Comparison of ENCODE assay signal across 32 cellular contexts in genomic region chr7:28200598-28200997, GRCh38. TPM values are rescaled to one million over a fixed set of nuclear protein-coding genes. Genes with fewer than 3 reads are reported as not detected.
A peak's percentile ranks its signal among the peaks of the same experiment; 100 is the strongest.
DNase-seq lines count a peak whose midpoint lies in the region; ATAC-seq and TF ChIP-seq lines count a peak whose summit lies in the region.
"Had no signal": no experiment of that assay in that cellular context is flagged by ENCODE, and none has a peak within 500 bp of the region (broad histone marks: within the 10 kb centered on the region; RNA-seq: fewer than 3 reads in every experiment).

No MANE protein-coding gene starts in this region.

- H3K27ac ChIP-seq in DOHH2 (ENCODE audit: low read depth, low read length) (peak overlapping the region; percentile 20), aorta (ENCODE audit: low read depth in 1 of 2, low read length in 2 of 2) (no peak overlapping the region)
- H3K27ac ChIP-seq in naive thymus-derived CD4-positive, alpha-beta T cell (ENCODE audit: low read depth, low read length) = no peak overlapping the region
- H3K27ac ChIP-seq: BLaER1, esophagus squamous epithelium, foreskin keratinocyte, neural progenitor cell, pancreas, RWPE1, SK-N-MC, stomach had no signal

- no peak overlapping the region for H3K27ac Mint-ChIP-seq in central memory CD8-positive, alpha-beta T cell (ENCODE audit: low read depth)
- no peak overlapping the region for H3K27ac Mint-ChIP-seq in naive thymus-derived CD4-positive, alpha-beta T cell
- H3K27ac Mint-ChIP-seq: activated naive CD8-positive, alpha-beta T cell treated with anti-CD3 and anti-CD28 coated beads, Interleukin-2, amount 50 U/mL, for 24 hours; dendritic cell treated with granulocyte-macrophage colony-stimulating factor and Interleukin-4, amounts not matched to agents 40 ng/mL and 50 ng/mL, for 4 days; endodermal cell; neural progenitor cell had no signal

- TF ChIP-seq CTCF in DOHH2 (IDR thresholded peaks at IDR 0.05; ENCODE audit: low read depth, low read length, poor library complexity, severe bottlenecking) = no peak
- TF ChIP-seq CTCF in Loucy (conservative IDR thresholded peaks at IDR 0.05; ENCODE audit: low read length) = no peak

- H3K4me2 ChIP-seq in DOHH2 (ENCODE audit: low read length) = peak overlapping the region; percentile 66
- H3K4me2 ChIP-seq in Loucy (ENCODE audit: low read depth, low read length, poor library complexity, severe bottlenecking) = peak overlapping the region; percentile 29
- H3K4me2 ChIP-seq: BLaER1, neural progenitor cell, smooth muscle cell had no signal

- WGBS in aorta, 2 donors = 69 to 74% methylated on average over 2 of the region's 2 CpGs

- CTCF ChIA-PET in naive thymus-derived CD4-positive, alpha-beta T cell (lab: Charles Lee) = no interaction called here

- H3K9me3 Mint-ChIP-seq in central memory CD8-positive, alpha-beta T cell = no peaks in the 10 kb centered on the region
- peaks cover 0 to 12% (median 1%) of the 10 kb centered on the region in 11 donors for H3K9me3 Mint-ChIP-seq in naive thymus-derived CD4-positive, alpha-beta T cell
- H3K9me3 Mint-ChIP-seq: activated naive CD8-positive, alpha-beta T cell treated with anti-CD3 and anti-CD28 coated beads, Interleukin-2, amount 50 U/mL, for 24 hours; dendritic cell treated with granulocyte-macrophage colony-stimulating factor and Interleukin-4, amounts not matched to agents 40 ng/mL and 50 ng/mL, for 4 days; neural progenitor cell had no signal

- peaks cover 12% of the 10 kb centered on the region for H3K27me3 Mint-ChIP-seq in central memory CD8-positive, alpha-beta T cell
- H3K27me3 Mint-ChIP-seq in naive thymus-derived CD4-positive, alpha-beta T cell = peaks cover 0 to 25% (median 0%) of the 10 kb centered on the region in 5 donors
- H3K27me3 Mint-ChIP-seq: dendritic cell treated with granulocyte-macrophage colony-stimulating factor and Interleukin-4, amounts not matched to agents 40 ng/mL and 50 ng/mL, for 4 days had no signal

- H2AFZ ChIP-seq in Loucy (ENCODE audit: low read length) = peak overlapping the region; percentile 70; the same call in 1 of the 2 replicates
- H2AFZ ChIP-seq: neural progenitor cell had no signal

- H3K4me3 ChIP-seq in DOHH2 (ENCODE audit: low read length) (peak overlapping the region; percentile 50), Loucy (ENCODE audit: low read length, poor library complexity, severe bottlenecking) (no peak overlapping the region), aorta (ENCODE audit: low read length in 2 of 2) (no peak overlapping the region)
- no peak overlapping the region for H3K4me3 ChIP-seq in naive thymus-derived CD4-positive, alpha-beta T cell (ENCODE audit: low read length)
- H3K4me3 ChIP-seq: BLaER1, esophagus squamous epithelium, neural progenitor cell, pancreas, SK-N-MC, smooth muscle cell, stomach had no signal

- H3F3A ChIP-seq in DOHH2 (ENCODE audit: control insufficient read depth, insufficient read depth) (0 out of 2 replicates have a peak, but pooled peaks cover 2% of the 10 kb centered on the region), Loucy (ENCODE audit: low read depth) (no peaks in the 10 kb centered on the region)

- no peaks in the 10 kb centered on the region for H4K20me1 ChIP-seq in DOHH2 (ENCODE audit: control insufficient read depth, insufficient read depth, low read depth, low read length)
- no peaks in the 10 kb centered on the region for H4K20me1 ChIP-seq in Loucy (ENCODE audit: insufficient read depth, low read length, poor library complexity, severe bottlenecking)
- H4K20me1 ChIP-seq: BLaER1 had no signal

- DNase-seq in central memory CD8-positive, alpha-beta T cell (ENCODE audit: low spot score in 2 of 2) = peak; percentile 14 to 16
- DNase-seq in naive thymus-derived CD4-positive, alpha-beta T cell = no peak
- DNase-seq in aorta = no peak
- DNase-seq: ACHN; activated CD4-positive, alpha-beta T cell treated with anti-CD3 and anti-CD28 coated beads, Interleukin-2, amount 50 U/mL, for 48 hours; activated CD4-positive, CD25-positive, alpha-beta regulatory T cell treated with anti-CD3 and anti-CD28 coated beads, Interleukin-2, amount 50 U/mL, for 72 hours; activated naive CD8-positive, alpha-beta T cell treated with anti-CD3 and anti-CD28 coated beads, Interleukin-2, amount 50 U/mL, for 24 hours; activated T-cell treated with anti-CD3 and anti-CD28 coated beads, Interleukin-2, amount 50 U/mL, for 48 hours; Caco-2; caudate nucleus; DMS79; endodermal cell; esophagus squamous epithelium; foreskin keratinocyte; head of caudate nucleus; NCI-H1092 treated with DMSO at 0.1 percent for 48 hours; NCI-H1694 treated with DMSO at 0.1 percent for 48 hours; NCI-H446 treated with DMSO at 0.1 percent for 48 hours; pancreas; stimulated activated CD4-positive, alpha-beta T cell treated with anti-CD3 and anti-CD28 coated beads, Interleukin-2, amount 100 ng/mL, for 24 hours; stomach had no signal

- no peaks in the 10 kb centered on the region for H3K9me2 ChIP-seq in DOHH2 (replicated peaks; ENCODE audit: control insufficient read depth, low read length)
- no peaks in the 10 kb centered on the region for H3K9me2 ChIP-seq in Loucy (replicated peaks; ENCODE audit: low read depth, low read length)

- peaks cover 57% of the 10 kb centered on the region for H3K4me1 Mint-ChIP-seq in central memory CD8-positive, alpha-beta T cell
- peaks cover 0 to 17% (median 0%) of the 10 kb centered on the region in 7 donors for H3K4me1 Mint-ChIP-seq in naive thymus-derived CD4-positive, alpha-beta T cell

- H3K79me2 ChIP-seq in DOHH2 (ENCODE audit: control insufficient read depth, low read length) (no peaks in the 10 kb centered on the region), Loucy (ENCODE audit: insufficient read depth, low read length) (no peaks in the 10 kb centered on the region)

- ATAC-seq in central memory CD8-positive, alpha-beta T cell (replicated peaks; ENCODE audit: extremely low read depth, poor library complexity, severe bottlenecking) = peak; percentile 77
- ATAC-seq in naive thymus-derived CD4-positive, alpha-beta T cell = peak; percentile 77
- ATAC-seq in GM21447 (IDR thresholded peaks at IDR 0.05; ENCODE audit: unreplicated experiment) (no peak), HG02798 (IDR thresholded peaks at IDR 0.05; ENCODE audit: poor library complexity, unreplicated experiment) (no peak), aorta (ENCODE audit: low FRiP score) (no peak)
- ATAC-seq: activated naive CD8-positive, alpha-beta T cell treated with anti-CD3 and anti-CD28 coated beads, Interleukin-2, amount 50 U/mL, for 24 hours; foreskin keratinocyte; HCT116; pancreas had no signal

- H3K36me3 Mint-ChIP-seq in central memory CD8-positive, alpha-beta T cell (ENCODE audit: insufficient read depth) = peaks cover 3% of the 10 kb centered on the region
- H3K36me3 Mint-ChIP-seq in naive thymus-derived CD4-positive, alpha-beta T cell = peaks cover 0 to 8% (median 0%) of the 10 kb centered on the region in 5 donors
- H3K36me3 Mint-ChIP-seq: neural progenitor cell had no signal

- H3K4me1 ChIP-seq in DOHH2 (ENCODE audit: control insufficient read depth, low read length) (peaks cover 25% of the 10 kb centered on the region), Loucy (ENCODE audit: insufficient read depth, low read length, poor library complexity, severe bottlenecking) (peaks cover 31% of the 10 kb centered on the region), aorta (ENCODE audit: control insufficient read depth in 1 of 2, insufficient read depth in 2 of 2, low read length in 2 of 2) (no peaks in the 10 kb centered on the region)
- H3K4me1 ChIP-seq in naive thymus-derived CD4-positive, alpha-beta T cell (ENCODE audit: control insufficient read depth in 2 of 2, insufficient read depth in 2 of 2, low read length in 2 of 2) = peaks cover 0 to 5% of the 10 kb centered on the region in 2 donors
- H3K4me1 ChIP-seq: BLaER1, Caco-2, esophagus squamous epithelium, foreskin keratinocyte, neural progenitor cell, pancreas, stomach had no signal

- peak overlapping the region; percentile 41 for H3K4me3 Mint-ChIP-seq in central memory CD8-positive, alpha-beta T cell
- H3K4me3 Mint-ChIP-seq in naive thymus-derived CD4-positive, alpha-beta T cell = no peak overlapping the region
- H3K4me3 Mint-ChIP-seq: activated naive CD8-positive, alpha-beta T cell treated with anti-CD3 and anti-CD28 coated beads, Interleukin-2, amount 50 U/mL, for 24 hours; dendritic cell treated with granulocyte-macrophage colony-stimulating factor and Interleukin-4, amounts not matched to agents 40 ng/mL and 50 ng/mL, for 4 days; endodermal cell; neural progenitor cell had no signal

- H3K9ac ChIP-seq in Loucy (ENCODE audit: low read depth, low read length, poor library complexity, severe bottlenecking) = no peak overlapping the region
- H3K9ac ChIP-seq: BLaER1, neural progenitor cell had no signal

- no peaks in the 10 kb centered on the region for H3K9me3 ChIP-seq in DOHH2 (ENCODE audit: control insufficient read depth, insufficient read depth, low read length)
- H3K9me3 ChIP-seq in Loucy (ENCODE audit: insufficient read depth, low read depth, low read length) = no peaks in the 10 kb centered on the region
- H3K9me3 ChIP-seq in naive thymus-derived CD4-positive, alpha-beta T cell (ENCODE audit: control insufficient read depth in 2 of 3, low read length in 3 of 3) = no peaks in the 10 kb centered on the region
- H3K9me3 ChIP-seq in aorta (ENCODE audit: control insufficient read depth, low read length) = peaks cover 2% of the 10 kb centered on the region
- H3K9me3 ChIP-seq: BLaER1, Caco-2, esophagus squamous epithelium, pancreas, stomach had no signal

- H3K27me3 ChIP-seq in DOHH2 (ENCODE audit: control insufficient read depth, low read length) (no peaks in the 10 kb centered on the region), Loucy (ENCODE audit: insufficient read depth, low read length, poor library complexity, severe bottlenecking) (no peaks in the 10 kb centered on the region), aorta (ENCODE audit: control insufficient read depth in 1 of 2, insufficient read depth in 2 of 2, low read length in 1 of 2) (no peaks in the 10 kb centered on the region)
- no peaks in the 10 kb centered on the region for H3K27me3 ChIP-seq in naive thymus-derived CD4-positive, alpha-beta T cell (ENCODE audit: control insufficient read depth in 2 of 2, insufficient read depth in 2 of 2, low read length in 2 of 2)
- H3K27me3 ChIP-seq: BLaER1, neural progenitor cell, pancreas had no signal

- H3K36me3 ChIP-seq in DOHH2 (ENCODE audit: control insufficient read depth, low read length) = no peaks in the 10 kb centered on the region
- no peaks in the 10 kb centered on the region for H3K36me3 ChIP-seq in Loucy (ENCODE audit: insufficient read depth, low read length)
- H3K36me3 ChIP-seq in naive thymus-derived CD4-positive, alpha-beta T cell (ENCODE audit: control insufficient read depth in 2 of 3, insufficient read depth in 3 of 3, low read length in 3 of 3) = no peaks in the 10 kb centered on the region
- H3K36me3 ChIP-seq in aorta (ENCODE audit: control insufficient read depth in 1 of 2, insufficient read depth in 2 of 2, low read length in 1 of 2) = no peaks in the 10 kb centered on the region
- H3K36me3 ChIP-seq: BLaER1, esophagus squamous epithelium, neural progenitor cell, pancreas, stomach had no signal

- POLR2A ChIA-PET in naive thymus-derived CD4-positive, alpha-beta T cell (lab: Charles Lee) = no interaction called here

- intact Hi-C loops in naive thymus-derived CD4-positive, alpha-beta T cell (cut with micrococcal nuclease) = no loop called here
- intact Hi-C loops in aorta (cut with DNase I) = no loop called here

RNA-seq across cellular contexts. Expression of gene JAZF1, which starts 20.0 kb away (rescaled TPM):
- total RNA-seq in naive thymus-derived CD4-positive, alpha-beta T cell = 10 to 100 TPM in 1 of 5 experiments, 1 to 10 TPM in 4; 2.0 to 33.1 (median 3.6) TPM
- 1 to 10 TPM; 2.9 to 3.2 TPM for polyA plus RNA-seq in naive thymus-derived CD4-positive, alpha-beta T cell
- total RNA-seq in aorta = 10 to 100 TPM; 23.8 to 38.8 TPM
- polyA plus RNA-seq in aorta = 10 to 100 TPM; 13.5 to 18.8 TPM

Comparison
In these comparisons a context has a peak if more than half of its experiments do, and no peak if none do; other contexts are left out.
1. ATAC-seq: peak in central memory CD8-positive, alpha-beta T cell (single experiment) and naive thymus-derived CD4-positive, alpha-beta T cell (single experiment); none in GM21447 (single experiment), HG02798 (single experiment) and aorta (single experiment).
2. DNase-seq: peak in central memory CD8-positive, alpha-beta T cell (2 of 2); none in naive thymus-derived CD4-positive, alpha-beta T cell (0 of 9) and aorta (0 of 2).